Comparison of ENCODE assay signal across 14 cellular contexts in the genomic region with DNA sequence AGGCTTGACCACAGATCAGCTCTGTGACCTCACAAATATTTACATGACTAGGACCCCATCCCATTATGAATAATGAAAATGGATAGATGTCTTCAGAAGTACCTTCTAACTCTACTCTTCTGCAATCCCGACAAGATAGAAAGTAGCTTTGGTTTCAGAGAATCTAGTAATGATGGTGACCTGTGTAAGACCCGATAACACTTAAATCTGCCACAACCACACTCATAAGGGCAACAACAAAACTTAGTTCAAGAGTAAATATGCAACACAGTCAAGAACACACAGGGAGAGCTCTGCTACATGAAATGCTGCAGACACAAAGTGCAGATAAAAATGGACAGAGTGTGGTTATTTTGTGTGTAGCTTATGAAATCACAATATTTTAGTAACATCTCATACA. TPM values are rescaled to one million over a fixed set of nuclear protein-coding genes. Genes with fewer than 3 reads are reported as not detected.
DNase-seq lines count a peak whose midpoint lies in the region; ATAC-seq and TF ChIP-seq lines count a peak whose summit lies in the region.
"Had no signal": no experiment of that assay in that cellular context is flagged by ENCODE, and none has a peak within 500 bp of the region (broad histone marks: within the 10 kb centered on the region; RNA-seq: fewer than 3 reads in every experiment).

No MANE protein-coding gene starts in this region.

- no peaks in the 10 kb centered on the region for H3K36me3 Mint-ChIP-seq in stimulated activated effector memory CD8-positive, alpha-beta T cell treated with anti-CD3 and anti-CD28 coated beads, Interleukin-12 subunit alpha, Interleukin-12 subunit beta, amount 100 ng/mL, for 72 hours
- peaks cover 7% of the 10 kb centered on the region for H3K36me3 Mint-ChIP-seq in CD8-positive, alpha-beta T cell

- peak; percentile 36 for ATAC-seq in HG03565 (IDR thresholded peaks at IDR 0.05; ENCODE audit: unreplicated experiment)
- ATAC-seq in stimulated activated effector memory CD8-positive, alpha-beta T cell treated with anti-CD3 and anti-CD28 coated beads, Interleukin-12 subunit alpha, Interleukin-12 subunit beta, amount 100 ng/mL, for 72 hours: peak; percentile 88
- ATAC-seq in CD8-positive, alpha-beta T cell: no peak
- no peak for ATAC-seq in HG03520 (IDR thresholded peaks at IDR 0.05; ENCODE audit: unreplicated experiment)

- 92 to 100% methylated on average over 2 of the region's 2 CpGs for WGBS in esophagus squamous epithelium, 2 donors

- no peaks in the 10 kb centered on the region for H3K36me3 ChIP-seq in esophagus squamous epithelium
- no peaks in the 10 kb centered on the region for H3K36me3 ChIP-seq in CD8-positive, alpha-beta T cell (ENCODE audit: insufficient read depth, low read length)

- intact Hi-C loops in esophagus squamous epithelium (cut with DNase I): no loop called here
- intact Hi-C loops in CD8-positive, alpha-beta T cell (cut with DNase I, micrococcal nuclease): no loop called here

- H3K27ac Mint-ChIP-seq in stimulated activated effector memory CD8-positive, alpha-beta T cell treated with anti-CD3 and anti-CD28 coated beads, Interleukin-12 subunit alpha, Interleukin-12 subunit beta, amount 100 ng/mL, for 72 hours: peak overlapping the region; percentile 15
- H3K27ac Mint-ChIP-seq in CD8-positive, alpha-beta T cell: no peak overlapping the region

- POLR2A ChIA-PET in CD8-positive, alpha-beta T cell (lab: Charles Lee): interaction anchor here (0.8 to 1.8 kb wide), 2 partner anchors 10 to 84 kb away, joined by 4 to 5 read pairs; a partner anchor contains a TSS

- H3K27ac ChIP-seq in esophagus squamous epithelium: no peak overlapping the region
- H3K27ac ChIP-seq in CD8-positive, alpha-beta T cell (ENCODE audit: low read depth, low read length): no peak overlapping the region
- H3K27ac ChIP-seq: BLaER1 treated with 17β-estradiol and CSF1 and Interleukin-3, amounts not matched to agents 10 nM and 100 nM had no signal

- no peaks in the 10 kb centered on the region for H3K27me3 Mint-ChIP-seq in CD8-positive, alpha-beta T cell (ENCODE audit: low read depth)

- H3K4me1 Mint-ChIP-seq in stimulated activated effector memory CD8-positive, alpha-beta T cell treated with anti-CD3 and anti-CD28 coated beads, Interleukin-12 subunit alpha, Interleukin-12 subunit beta, amount 100 ng/mL, for 72 hours: peaks cover 49% of the 10 kb centered on the region
- H3K4me1 Mint-ChIP-seq in CD8-positive, alpha-beta T cell (ENCODE audit: low read depth): peaks cover 73% of the 10 kb centered on the region

- no peak for TF ChIP-seq POLR2A in esophagus squamous epithelium (IDR thresholded peaks at IDR 0.05)

- no peaks in the 10 kb centered on the region for H3K9me3 ChIP-seq in esophagus squamous epithelium
- no peaks in the 10 kb centered on the region for H3K9me3 ChIP-seq in CD8-positive, alpha-beta T cell (ENCODE audit: low read length)
- H3K9me3 ChIP-seq: SK-N-SH had no signal

- H3K4me3 ChIP-seq in esophagus squamous epithelium: no peak overlapping the region
- H3K4me3 ChIP-seq in CD8-positive, alpha-beta T cell (ENCODE audit: low read depth, low read length): no peak overlapping the region
- H3K4me3 ChIP-seq: BLaER1 treated with 17β-estradiol and CSF1 and Interleukin-3, amounts not matched to agents 10 nM and 100 nM had no signal

- H3K27me3 ChIP-seq in esophagus squamous epithelium: no peaks in the 10 kb centered on the region
- H3K27me3 ChIP-seq in CD8-positive, alpha-beta T cell (ENCODE audit: insufficient read depth, low read length): no peaks in the 10 kb centered on the region
- H3K27me3 ChIP-seq: BLaER1 treated with 17β-estradiol and CSF1 and Interleukin-3, amounts not matched to agents 10 nM and 100 nM had no signal

- peaks cover 0 to 29% (median 0%) of the 10 kb centered on the region in 3 donors for H3K4me1 ChIP-seq in esophagus squamous epithelium
- H3K4me1 ChIP-seq in CD8-positive, alpha-beta T cell (ENCODE audit: insufficient read depth, low read length): peaks cover 24% of the 10 kb centered on the region

- no peaks in the 10 kb centered on the region for H3K9me3 Mint-ChIP-seq in stimulated activated effector memory CD8-positive, alpha-beta T cell treated with anti-CD3 and anti-CD28 coated beads, Interleukin-12 subunit alpha, Interleukin-12 subunit beta, amount 100 ng/mL, for 72 hours
- no peaks in the 10 kb centered on the region for H3K9me3 Mint-ChIP-seq in CD8-positive, alpha-beta T cell

- peak overlapping the region; percentile 9 for H3K4me3 Mint-ChIP-seq in stimulated activated effector memory CD8-positive, alpha-beta T cell treated with anti-CD3 and anti-CD28 coated beads, Interleukin-12 subunit alpha, Interleukin-12 subunit beta, amount 100 ng/mL, for 72 hours
- H3K4me3 Mint-ChIP-seq in CD8-positive, alpha-beta T cell: no peak overlapping the region

- DNase-seq in GM13977 (ENCODE audit: low spot score): peak; percentile 20
- DNase-seq in dedifferentiated amniotic fluid mesenchymal stem cell (ENCODE audit: extremely low spot score): peak; percentile 12
- no peak for DNase-seq in stimulated activated effector memory CD8-positive, alpha-beta T cell treated with anti-CD3 and anti-CD28 coated beads, Interleukin-12 subunit alpha, Interleukin-12 subunit beta, amount 100 ng/mL, for 72 hours (ENCODE audit: low spot score in 2 of 2)
- DNase-seq in esophagus squamous epithelium (lab: John Stamatoyannopoulos, UW): no peak
- DNase-seq in CD8-positive, alpha-beta T cell: no peak
- DNase-seq: NCI-H1105 treated with DMSO at 0.1 percent for 48 hours, NCI-H1694 treated with DMSO at 0.1 percent for 48 hours, NCI-H510A, NCI-H748 treated with DMSO at 0.1 percent for 48 hours, SHP77 treated with DMSO at 0.1 percent for 48 hours, SK-N-SH had no signal

- TF ChIP-seq CTCF in GM13977 (IDR thresholded peaks at IDR 0.05; ENCODE audit: extremely low read depth, insufficient read depth, missing control alignments) (no peak), esophagus squamous epithelium (IDR thresholded peaks at IDR 0.05) (no peak)
- no peak for TF ChIP-seq CTCF in CD8-positive, alpha-beta T cell (IDR thresholded peaks at IDR 0.05)

- CTCF ChIA-PET in CD8-positive, alpha-beta T cell (lab: Charles Lee): interaction anchor here (1.7 kb wide), 1 partner anchor 9 kb away, joined by 4 read pairs; a partner anchor contains a TSS

- in situ Hi-C loops in GM13977 (cut with MboI; ENCODE audit: low pct_unique_long_range_greater_than_20kb, low sequenced_read_pairs, unreplicated experiment): no loop called here

RNA-seq across cellular contexts. Expression of a gene that starts 9.6 kb away (rescaled TPM):
- 10 to 100 TPM; 11.8 to 29.9 (median 17.6) TPM for total RNA-seq in esophagus squamous epithelium
- 100 to 1,000 TPM; 113 to 122 TPM for total RNA-seq in CD8-positive, alpha-beta T cell

Comparison
In these comparisons a context has a peak if more than half of its experiments do, and no peak if none do; other contexts are left out.
1. DNase-seq: peak in GM13977 (single experiment) and dedifferentiated amniotic fluid mesenchymal stem cell (single experiment); none in stimulated activated effector memory CD8-positive, alpha-beta T cell treated with anti-CD3 and anti-CD28 coated beads, Interleukin-12 subunit alpha, Interleukin-12 subunit beta, amount 100 ng/mL, for 72 hours (0 of 2), esophagus squamous epithelium (single experiment) and CD8-positive, alpha-beta T cell (0 of 7).
2. ATAC-seq: peak in HG03565 (single experiment) and stimulated activated effector memory CD8-positive, alpha-beta T cell treated with anti-CD3 and anti-CD28 coated beads, Interleukin-12 subunit alpha, Interleukin-12 subunit beta, amount 100 ng/mL, for 72 hours (single experiment); none in CD8-positive, alpha-beta T cell (single experiment) and HG03520 (single experiment).